In the genomic region with DNA sequence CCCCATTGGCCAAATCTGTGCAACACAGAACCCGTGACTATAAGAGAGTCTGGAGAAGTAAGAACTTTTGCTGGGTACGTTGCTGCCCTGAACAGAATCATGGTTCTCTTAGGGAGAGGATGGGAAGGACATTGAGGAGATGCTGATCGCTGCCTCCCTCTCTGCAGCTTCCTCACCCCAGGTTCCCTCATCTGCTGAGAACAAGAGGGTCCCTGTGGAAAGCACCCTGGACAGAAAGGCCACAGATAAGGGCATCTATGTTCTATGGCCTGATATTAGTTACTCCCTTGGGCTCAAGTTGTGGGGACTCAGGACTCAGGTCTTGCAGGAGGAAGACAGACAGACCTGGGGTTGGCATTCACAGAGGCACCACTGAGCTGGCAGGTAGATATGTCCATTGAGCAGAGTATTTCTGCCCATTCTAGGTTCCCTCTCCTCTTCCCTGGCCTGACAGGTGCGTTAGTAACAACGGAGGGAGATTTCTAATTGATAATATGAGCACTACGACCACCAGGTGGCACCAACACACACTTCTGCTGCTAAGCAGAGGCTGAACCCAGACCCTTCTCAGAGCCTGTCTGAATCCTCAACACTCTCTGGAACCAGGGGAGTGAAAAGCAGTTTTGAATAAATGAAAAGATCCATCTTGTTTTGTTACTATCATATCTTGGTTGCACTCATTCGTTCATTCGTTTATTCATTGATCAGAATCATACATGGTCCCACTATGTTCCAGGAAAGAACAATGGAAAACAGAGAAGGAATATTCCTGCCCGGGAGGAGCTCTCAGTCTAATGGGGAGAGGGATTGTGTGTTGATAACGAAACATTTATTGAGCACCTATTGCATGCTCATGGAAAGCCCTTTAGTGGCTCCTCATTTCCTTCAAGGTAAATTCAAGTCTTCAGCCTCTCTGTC, we compare ENCODE assay signal across 8 cellular contexts. TPM values are rescaled to one million over a fixed set of nuclear protein-coding genes. Genes with fewer than 3 reads are reported as not detected.
A peak's percentile ranks its signal among the peaks of the same experiment; 100 is the strongest.
DNase-seq lines count a peak whose midpoint lies in the region; ATAC-seq and TF ChIP-seq lines count a peak whose summit lies in the region.

No MANE protein-coding gene starts in this region.

- peak; percentile 60 for DNase-seq in activated gamma-delta T cell treated with Interleukin-2 at 50 U/mL for 16 hours
- DNase-seq in activated gamma-delta T cell (lab: John Stamatoyannopoulos, UW) = no peak
- DNase-seq in NT2/D1 (ENCODE audit: low read depth, low spot score) = peak; percentile 60
- DNase-seq in activated CD8-positive, alpha-beta memory T cell treated with anti-CD3 and anti-CD28 coated beads, Interleukin-2, amount 50 U/mL, for 24 hours (ENCODE audit: extremely low read depth) = peak; percentile 39
- peak; percentile 40 for DNase-seq in natural killer cell
- peak; percentile 85 for DNase-seq in superior temporal gyrus (ENCODE audit: extremely low spot score)

- no peaks in the 10 kb centered on the region for H3K4me1 Mint-ChIP-seq in natural killer cell

- no peaks in the 10 kb centered on the region for H3K4me1 ChIP-seq in NT2/D1 (ENCODE audit: insufficient read depth, insufficient read length)

- H3K36me3 ChIP-seq in NT2/D1 (ENCODE audit: insufficient read depth, insufficient read length, low read length) = no peaks in the 10 kb centered on the region

- intact Hi-C loops in natural killer cell (cut with micrococcal nuclease) = loop anchor here (1.0 kb wide), 2 partner anchors 130 to 606 kb away; no protein-coding TSS in a partner anchor

- no peaks in the 10 kb centered on the region for H3K9me3 Mint-ChIP-seq in natural killer cell

- no peak overlapping the region for H3K4me3 ChIP-seq in NT2/D1 (ENCODE audit: insufficient read length, low read depth)

- peak; percentile 74 for ATAC-seq in HG03432 (IDR thresholded peaks at IDR 0.05; ENCODE audit: unreplicated experiment)
- ATAC-seq in esophagus mucosa = peak; percentile 66
- ATAC-seq in natural killer cell = peak; percentile 31 to 73 (median 68)

- H3K9ac ChIP-seq in NT2/D1 (ENCODE audit: insufficient read length, low read depth) = no peak overlapping the region

- H3K27me3 ChIP-seq in NT2/D1 (ENCODE audit: insufficient read depth, insufficient read length) = peaks cover 10% of the 10 kb centered on the region

- H3K27ac Mint-ChIP-seq in natural killer cell = no peak overlapping the region

- TF ChIP-seq CTCF in natural killer cell (IDR thresholded peaks at IDR 0.05) = peak; percentile 81

- H3K9me3 ChIP-seq in NT2/D1 (ENCODE audit: insufficient read depth, low read length) = no peaks in the 10 kb centered on the region

- no peak overlapping the region for H3K4me3 Mint-ChIP-seq in natural killer cell

- H3K36me3 Mint-ChIP-seq in natural killer cell = no peaks in the 10 kb centered on the region

- H3K27me3 Mint-ChIP-seq in natural killer cell (ENCODE audit: low read depth in 2 of 2) = peaks cover 7% of the 10 kb centered on the region in 2 donors

RNA-seq across cellular contexts. Expression of a gene that starts 56.4 kb away (rescaled TPM):
- total RNA-seq in esophagus mucosa (not detected), natural killer cell (not detected)
